In genomic region chr9:134126373-134126772, GRCh38 we compare ENCODE assay signal across 30 cellular contexts. TPM values are rescaled to one million over a fixed set of nuclear protein-coding genes. Genes with fewer than 3 reads are reported as not detected.
"Had no signal": no experiment of that assay in that cellular context is flagged by ENCODE, and none has a peak within 500 bp of the region (broad histone marks: within the 10 kb centered on the region; RNA-seq: fewer than 3 reads in every experiment).

No MANE protein-coding gene starts in this region.

- H3K27me3 ChIP-seq: colonic mucosa, esophagus squamous epithelium, gastrocnemius medialis, heart right ventricle had no signal

- H3K4me3 ChIP-seq: colonic mucosa, esophagus squamous epithelium, gastrocnemius medialis, heart right ventricle, lower lobe of right lung, mucosa of descending colon had no signal

- DNase-seq: colonic mucosa; cortex of kidney; effector CD8-positive, alpha-beta T cell; effector memory CD8-positive, alpha-beta T cell; endodermal cell; erythroblast; esophagus squamous epithelium; foreskin fibroblast; foreskin melanocyte; gastrocnemius medialis; glutamatergic neuron; head of caudate nucleus; heart right ventricle; hippocampal formation; kidney glomerular epithelial cell; left colon; left ventricle myocardium superior; lower lobe of right lung; mesenchymal stem cell had no signal

- H3K9me3 ChIP-seq: colonic mucosa, esophagus squamous epithelium, gastrocnemius medialis, heart right ventricle, lower lobe of right lung, mucosa of descending colon had no signal

- ATAC-seq: effector memory CD8-positive, alpha-beta T cell; gastrocnemius medialis; heart right ventricle; left colon; left lobe of liver; left ventricle myocardium superior had no signal

- H3K4me1 ChIP-seq: colonic mucosa had no signal

- H3K27ac ChIP-seq: colonic mucosa, epithelial cell of prostate, esophagus squamous epithelium, gastrocnemius medialis, heart right ventricle, lower lobe of right lung had no signal

- H3K36me3 ChIP-seq: colonic mucosa, esophagus squamous epithelium, gastrocnemius medialis, heart right ventricle, lower lobe of right lung had no signal

- FAIRE-seq: endometrium, islet of Langerhans, keratinocyte had no signal

RNA-seq across cellular contexts. Expression of gene RNU6ATAC, which starts 38.0 kb away (rescaled TPM):
- total RNA-seq: dermis microvascular lymphatic vessel endothelial cell, esophagus squamous epithelium, gastrocnemius medialis, glomerular endothelial cell, lower leg skin, lung microvascular endothelial cell, myocyte had no signal
- polyA plus RNA-seq: heart right ventricle, keratinocyte had no signal
